Comparison of ENCODE assay signal across 25 cellular contexts in the genomic region with DNA sequence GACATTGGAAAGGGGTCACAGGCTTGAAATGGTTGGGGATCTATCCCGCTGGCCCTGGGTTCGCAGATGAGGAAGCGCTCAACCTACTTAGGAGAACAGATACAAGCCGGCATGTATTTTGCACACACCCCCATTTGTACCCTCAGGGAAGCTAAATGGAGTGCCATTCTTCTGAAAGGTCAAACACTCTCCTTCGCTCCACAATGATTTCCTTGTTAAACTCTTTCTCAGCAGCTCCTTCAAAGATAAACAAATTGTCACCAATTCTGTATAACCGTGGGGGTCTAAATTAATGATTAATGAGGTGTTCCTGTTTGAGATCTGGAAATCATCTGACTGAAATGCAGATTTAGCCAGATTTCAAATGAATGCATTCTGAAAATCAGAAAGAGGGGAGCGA.
DNase-seq lines count a peak whose midpoint lies in the region; ATAC-seq, FAIRE-seq and TF ChIP-seq lines count a peak whose summit lies in the region.
"Had no signal": no experiment of that assay in that cellular context is flagged by ENCODE, and none has a peak within 500 bp of the region (broad histone marks: within the 10 kb centered on the region; RNA-seq: fewer than 3 reads in every experiment).

No MANE protein-coding gene starts in this region.

- TF ChIP-seq CTCF in OCI-LY3 (IDR thresholded peaks at IDR 0.05; ENCODE audit: low read depth, low read length): no peak
- TF ChIP-seq CTCF in bronchial epithelial cell (IDR thresholded peaks at IDR 0.05; ENCODE audit: insufficient read depth, low read length, severe bottlenecking): no peak
- no peak for TF ChIP-seq CTCF in hepatocyte (IDR thresholded peaks at IDR 0.05; ENCODE audit: poor library complexity)

- H3K27me3 ChIP-seq in OCI-LY3 (ENCODE audit: low read depth, low read length) (peaks cover 65% of the 10 kb centered on the region), bronchial epithelial cell (ENCODE audit: control insufficient read depth, insufficient read depth, low read length) (peaks cover 11% of the 10 kb centered on the region), hepatocyte (no peaks in the 10 kb centered on the region)
- H3K27me3 ChIP-seq: MG63 had no signal

- H3K27ac ChIP-seq in OCI-LY3 (ENCODE audit: low read length) (no peak overlapping the region), hepatocyte (no peak overlapping the region)
- H3K27ac ChIP-seq: GM23248 had no signal

- H3K4me2 ChIP-seq in OCI-LY3 (ENCODE audit: low read length) (peak overlapping the region; percentile 16; the same call in 1 of the 2 replicates), hepatocyte (no peak overlapping the region)

- H3K36me3 ChIP-seq in OCI-LY3 (replicated peaks; ENCODE audit: low read depth, low read length) (no peaks in the 10 kb centered on the region), bronchial epithelial cell (ENCODE audit: control insufficient read depth, insufficient read depth, low read length) (no peaks in the 10 kb centered on the region), hepatocyte (replicated peaks; ENCODE audit: insufficient read depth, low read depth) (no peaks in the 10 kb centered on the region)
- H3K36me3 ChIP-seq: MG63 had no signal

- no peaks in the 10 kb centered on the region for H3K9me2 ChIP-seq in hepatocyte (replicated peaks; ENCODE audit: insufficient read depth)

- ATAC-seq in HG02763 (IDR thresholded peaks at IDR 0.05; ENCODE audit: unreplicated experiment): no peak
- ATAC-seq: K562, Right ventricle myocardium inferior had no signal

- H3K9me3 ChIP-seq in OCI-LY3 (ENCODE audit: insufficient read depth, low read length) (no peaks in the 10 kb centered on the region), hepatocyte (ENCODE audit: low read depth) (no peaks in the 10 kb centered on the region)
- H3K9me3 ChIP-seq: MG63 had no signal

- H3K4me1 ChIP-seq in OCI-LY3 (ENCODE audit: low read length) (peaks cover 7% of the 10 kb centered on the region; the same call in 1 of the 2 replicates), hepatocyte (ENCODE audit: insufficient read depth) (no peaks in the 10 kb centered on the region)

- H4K20me1 ChIP-seq in OCI-LY3 (ENCODE audit: insufficient read depth, low read length): no peaks in the 10 kb centered on the region
- H4K20me1 ChIP-seq in hepatocyte (ENCODE audit: insufficient read depth, poor library complexity, severe bottlenecking): no peaks in the 10 kb centered on the region

- H2AFZ ChIP-seq in OCI-LY3 (ENCODE audit: low read depth, low read length) (no peak overlapping the region), hepatocyte (no peak overlapping the region)
- H2AFZ ChIP-seq: GM23248 had no signal

- DNase-seq in bronchial epithelial cell (ENCODE audit: low read depth) (no peak), kidney tubule cell (ENCODE audit: low spot score) (peak; percentile 67), renal cortical epithelial cell (ENCODE audit: low read depth) (peak; percentile 95), GDM1 (lab: John Stamatoyannopoulos, UW) (no peak), hepatocyte (ENCODE audit: low spot score) (no peak)
- no peak for DNase-seq in activated CD4-positive, alpha-beta T cell treated with anti-CD3 and anti-CD28 coated beads for 1 hour
- DNase-seq: ACHN; C1 segment of cervical spinal cord; CD8-positive, alpha-beta memory T cell; DND-41; GM23248; H9; HFFc6; MG63; NCI-H1417 treated with DMSO at 0.1 percent for 48 hours; NCI-H187; NCI-H2107; NCI-H446 treated with DMSO at 0.1 percent for 48 hours; NCI-H526 treated with DMSO at 0.1 percent for 48 hours had no signal

- no peak overlapping the region for H3K9ac ChIP-seq in OCI-LY3 (ENCODE audit: low read length)
- H3K9ac ChIP-seq: GM23248 had no signal

- peak; percentile 60 for FAIRE-seq in bronchial epithelial cell (lab: Jason Lieb, UNC)
- FAIRE-seq: GM12892, GM18507, K562 had no signal

- WGBS in hepatocyte (ENCODE audit: low lambda C conversion rate, missing lambda C conversion rate): 55% methylated on average over 7 of the region's 7 CpGs

- H3K4me3 ChIP-seq in OCI-LY3 (ENCODE audit: low read length) (no peak overlapping the region), bronchial epithelial cell (ENCODE audit: low read depth, low read length) (no peak overlapping the region), hepatocyte (no peak overlapping the region)
- H3K4me3 ChIP-seq: GM23248, K562, MG63 had no signal

- H3K79me2 ChIP-seq in OCI-LY3 (ENCODE audit: low read length) (no peaks in the 10 kb centered on the region), hepatocyte (no peaks in the 10 kb centered on the region)

Comparison
In these comparisons a context has a peak if more than half of its experiments do, and no peak if none do; other contexts are left out.
1. DNase-seq: peak in kidney tubule cell (single experiment) and renal cortical epithelial cell (single experiment); none in bronchial epithelial cell (single experiment), GDM1 (single experiment), activated CD4-positive, alpha-beta T cell treated with anti-CD3 and anti-CD28 coated beads for 1 hour (single experiment) and hepatocyte (single experiment).